In genomic region chr9:130831077-130831476, GRCh38 we compare ENCODE assay signal across 27 cellular contexts. TPM values are rescaled to one million over a fixed set of nuclear protein-coding genes. Genes with fewer than 3 reads are reported as not detected.
A peak's percentile ranks its signal among the peaks of the same experiment; 100 is the strongest.
DNase-seq lines count a peak whose midpoint lies in the region; ATAC-seq, FAIRE-seq and TF ChIP-seq lines count a peak whose summit lies in the region.
"Had no signal": no experiment of that assay in that cellular context is flagged by ENCODE, and none has a peak within 500 bp of the region (broad histone marks: within the 10 kb centered on the region; RNA-seq: fewer than 3 reads in every experiment).

No MANE protein-coding gene starts in this region.

- POLR2A ChIA-PET in activated CD8-positive, alpha-beta T cell treated with anti-CD3 and anti-CD28 coated beads, Interleukin-2, amount 10 ng/mL, durations not matched to agents 7 days and 5 days (lab: Charles Lee), result no interaction called here

- intact Hi-C loops in CD14-positive monocyte (cut with micrococcal nuclease), result no loop called here

- H3K9me3 ChIP-seq in WERI-Rb-1 (ENCODE audit: severe bottlenecking) (peaks cover 11% of the 10 kb centered on the region), endodermal cell (ENCODE audit: control insufficient read depth, low read length) (peaks cover 12% of the 10 kb centered on the region)

- H3K36me3 ChIP-seq in WERI-Rb-1 (peaks cover 5% of the 10 kb centered on the region; the same call in 1 of the 2 replicates), endodermal cell (ENCODE audit: control insufficient read depth, insufficient read depth, low read length) (no peaks in the 10 kb centered on the region)

- CTCF ChIA-PET in activated CD8-positive, alpha-beta T cell treated with anti-CD3 and anti-CD28 coated beads, Interleukin-2, amount 10 ng/mL, durations not matched to agents 7 days and 5 days (lab: Charles Lee), result interaction anchor here (1.1 kb wide), 1 partner anchor 58 kb away, joined by 3 read pairs; no protein-coding TSS in a partner anchor

- no peak for TF ChIP-seq CTCF in WERI-Rb-1 (IDR thresholded peaks at IDR 0.05; ENCODE audit: low read depth, low read length)
- no peak for TF ChIP-seq CTCF in nephron (IDR thresholded peaks at IDR 0.05; ENCODE audit: unreplicated experiment in 3 of 3)
- TF ChIP-seq CTCF in CD14-positive monocyte (IDR thresholded peaks at IDR 0.05), result no peak
- no peak for TF ChIP-seq CTCF in endodermal cell (conservative IDR thresholded peaks at IDR 0.05)

- H3K4me3 ChIP-seq in WERI-Rb-1 (ENCODE audit: low read depth, low read length) (no peak overlapping the region), endodermal cell (ENCODE audit: low read length) (no peak overlapping the region)
- H3K4me3 ChIP-seq: A549; BLaER1 treated with 17β-estradiol and CSF1 and Interleukin-3, amounts not matched to agents 10 nM and 100 nM; GM12878 had no signal

- no peak for ATAC-seq in central memory CD8-positive, alpha-beta T cell (replicated peaks; ENCODE audit: extremely low read depth, poor library complexity, severe bottlenecking)
- no peak for ATAC-seq in activated CD8-positive, alpha-beta T cell treated with anti-CD3 and anti-CD28 coated beads, Interleukin-2, amount 10 ng/mL, durations not matched to agents 7 days and 5 days
- ATAC-seq: A549, GM12878 had no signal

- no peak for FAIRE-seq in GM12892 (lab: Jason Lieb, UNC)
- FAIRE-seq: A549, GM12878, GM19239 had no signal

- no peak for DNase-seq in WERI-Rb-1
- DNase-seq in central memory CD8-positive, alpha-beta T cell (ENCODE audit: low spot score in 2 of 2), result no peak
- no peak for DNase-seq in immature natural killer cell
- no peak for DNase-seq in CD14-positive monocyte (ENCODE audit: low spot score)
- DNase-seq in GM12892 (ENCODE audit: insufficient read length), result no peak
- DNase-seq in activated CD8-positive, alpha-beta T cell treated with anti-CD3 and anti-CD28 coated beads, Interleukin-2, amount 10 ng/mL, durations not matched to agents 7 days and 5 days, result no peak
- DNase-seq in endodermal cell, result no peak
- DNase-seq: AML-193; CD4-positive, alpha-beta memory T cell; CD4-positive, CD25-positive, alpha-beta regulatory T cell; CD8-positive, alpha-beta memory T cell; COR-L47; DMS 273 treated with DMSO at 0.1 percent for 48 hours; DMS153; DMS53; DMS79; DND-41; EL; GDM1 had no signal

- no peak overlapping the region for H3K9ac ChIP-seq in endodermal cell (ENCODE audit: extremely low read depth, low read length, poor library complexity, severe bottlenecking)
- H3K9ac ChIP-seq: BLaER1 treated with 17β-estradiol and CSF1 and Interleukin-3, amounts not matched to agents 10 nM and 100 nM had no signal

- peaks cover 31% of the 10 kb centered on the region for H3K4me1 Mint-ChIP-seq in central memory CD8-positive, alpha-beta T cell
- H3K4me1 Mint-ChIP-seq in immature natural killer cell, result peaks cover 18 to 34% of the 10 kb centered on the region in 2 donors
- H3K4me1 Mint-ChIP-seq in nephron, result peaks cover 65% of the 10 kb centered on the region
- peaks cover 21% of the 10 kb centered on the region for H3K4me1 Mint-ChIP-seq in CD14-positive monocyte
- H3K4me1 Mint-ChIP-seq in activated CD8-positive, alpha-beta T cell treated with anti-CD3 and anti-CD28 coated beads, Interleukin-2, amount 10 ng/mL, durations not matched to agents 7 days and 5 days (ENCODE audit: low read depth), result peaks cover 12% of the 10 kb centered on the region
- peaks cover 17% of the 10 kb centered on the region for H3K4me1 Mint-ChIP-seq in endodermal cell

- H3K27ac Mint-ChIP-seq in central memory CD8-positive, alpha-beta T cell (ENCODE audit: low read depth), result peak overlapping the region; percentile 78
- peak overlapping the region in 4 of 6 donors; percentile 46 to 78 (median 63) for H3K27ac Mint-ChIP-seq in immature natural killer cell
- H3K27ac Mint-ChIP-seq in nephron, result peak overlapping the region in 2 of 3 experiments; percentile 51 to 85
- H3K27ac Mint-ChIP-seq in CD14-positive monocyte, result no peak overlapping the region
- no peak overlapping the region for H3K27ac Mint-ChIP-seq in activated CD8-positive, alpha-beta T cell treated with anti-CD3 and anti-CD28 coated beads, Interleukin-2, amount 10 ng/mL, durations not matched to agents 7 days and 5 days
- no peak overlapping the region for H3K27ac Mint-ChIP-seq in endodermal cell
- H3K27ac Mint-ChIP-seq: B cell had no signal

- no peaks in the 10 kb centered on the region for H3K27me3 ChIP-seq in WERI-Rb-1 (ENCODE audit: insufficient read depth, low read depth, severe bottlenecking)
- no peaks in the 10 kb centered on the region for H3K27me3 ChIP-seq in endodermal cell (ENCODE audit: control insufficient read depth, insufficient read depth, low read length, poor library complexity, severe bottlenecking)
- H3K27me3 ChIP-seq: BLaER1 treated with 17β-estradiol and CSF1 and Interleukin-3, amounts not matched to agents 10 nM and 100 nM had no signal

- H3K9me3 Mint-ChIP-seq in central memory CD8-positive, alpha-beta T cell, result peaks cover 8% of the 10 kb centered on the region
- peaks cover 0 to 6% (median 2%) of the 10 kb centered on the region in 6 donors for H3K9me3 Mint-ChIP-seq in immature natural killer cell
- H3K9me3 Mint-ChIP-seq in nephron, result peaks cover 8% of the 10 kb centered on the region
- peaks cover 0 to 11% (median 9%) of the 10 kb centered on the region in 7 donors for H3K9me3 Mint-ChIP-seq in CD14-positive monocyte
- peaks cover 9% of the 10 kb centered on the region for H3K9me3 Mint-ChIP-seq in activated CD8-positive, alpha-beta T cell treated with anti-CD3 and anti-CD28 coated beads, Interleukin-2, amount 10 ng/mL, durations not matched to agents 7 days and 5 days (ENCODE audit: insufficient read depth)
- H3K9me3 Mint-ChIP-seq in endodermal cell, result peaks cover 14% of the 10 kb centered on the region

- peaks cover 14% of the 10 kb centered on the region for H3K36me3 Mint-ChIP-seq in central memory CD8-positive, alpha-beta T cell (ENCODE audit: insufficient read depth)
- H3K36me3 Mint-ChIP-seq in immature natural killer cell, result peaks cover 0 to 11% (median 8%) of the 10 kb centered on the region in 3 donors
- H3K36me3 Mint-ChIP-seq in nephron (ENCODE audit: low read depth), result peaks cover 10% of the 10 kb centered on the region
- H3K36me3 Mint-ChIP-seq in CD14-positive monocyte, result peaks cover 5% of the 10 kb centered on the region in 2 donors
- peaks cover 10% of the 10 kb centered on the region for H3K36me3 Mint-ChIP-seq in activated CD8-positive, alpha-beta T cell treated with anti-CD3 and anti-CD28 coated beads, Interleukin-2, amount 10 ng/mL, durations not matched to agents 7 days and 5 days (ENCODE audit: low read depth)
- H3K36me3 Mint-ChIP-seq in endodermal cell (ENCODE audit: low read depth), result peaks cover 7% of the 10 kb centered on the region

- H3K27ac ChIP-seq in WERI-Rb-1 (0 out of 2 replicates have a peak overlapping the region, but pooled peaks have one; percentile 49), endodermal cell (ENCODE audit: low read depth, low read length) (no peak overlapping the region)
- H3K27ac ChIP-seq: 22Rv1; A549; BLaER1 treated with 17β-estradiol and CSF1 and Interleukin-3, amounts not matched to agents 10 nM and 100 nM; C4-2B had no signal

- no peak for TF ChIP-seq POLR2A in GM12892 (IDR thresholded peaks at IDR 0.05; ENCODE audit: low read depth, low read length)

- H3K27me3 Mint-ChIP-seq in central memory CD8-positive, alpha-beta T cell, result no peaks in the 10 kb centered on the region
- H3K27me3 Mint-ChIP-seq in immature natural killer cell (ENCODE audit: low read depth in 3 of 3), result peaks cover 9 to 15% (median 12%) of the 10 kb centered on the region in 3 donors
- no peaks in the 10 kb centered on the region for H3K27me3 Mint-ChIP-seq in nephron (ENCODE audit: low read depth)
- peaks cover 0 to 3% (median 3%) of the 10 kb centered on the region in 3 donors for H3K27me3 Mint-ChIP-seq in CD14-positive monocyte (ENCODE audit: low read depth in 3 of 3)
- peaks cover 3% of the 10 kb centered on the region for H3K27me3 Mint-ChIP-seq in activated CD8-positive, alpha-beta T cell treated with anti-CD3 and anti-CD28 coated beads, Interleukin-2, amount 10 ng/mL, durations not matched to agents 7 days and 5 days (ENCODE audit: low read depth)
- H3K27me3 Mint-ChIP-seq in endodermal cell (ENCODE audit: insufficient read depth), result no peaks in the 10 kb centered on the region
- H3K27me3 Mint-ChIP-seq: B cell; CD4-positive, alpha-beta memory T cell had no signal

- H3K4me1 ChIP-seq in endodermal cell (ENCODE audit: control insufficient read depth, insufficient read depth, low read length), result no peaks in the 10 kb centered on the region

- H3K4me3 Mint-ChIP-seq in central memory CD8-positive, alpha-beta T cell, result no peak overlapping the region
- H3K4me3 Mint-ChIP-seq in immature natural killer cell (no peak overlapping the region), nephron (no peak overlapping the region), CD14-positive monocyte (no peak overlapping the region), endodermal cell (no peak overlapping the region)
- H3K4me3 Mint-ChIP-seq in activated CD8-positive, alpha-beta T cell treated with anti-CD3 and anti-CD28 coated beads, Interleukin-2, amount 10 ng/mL, durations not matched to agents 7 days and 5 days, result no peak overlapping the region
- H3K4me3 Mint-ChIP-seq: B cell; CD4-positive, alpha-beta memory T cell; CD4-positive, CD25-positive, alpha-beta regulatory T cell; CD8-positive, alpha-beta memory T cell had no signal

RNA-seq across cellular contexts. Expression of gene ABL1, which starts 4.0 kb away (rescaled TPM):
- 10 to 100 TPM in 1 of 3 donors, 1 to 10 TPM in 1, under 1 TPM in 1; 0.25 to 19.2 (median 5.0) TPM for polyA plus RNA-seq in immature natural killer cell
- 1 to 10 TPM; 4.5 to 8.0 TPM for polyA plus RNA-seq in CD14-positive monocyte
- polyA plus RNA-seq in GM12892 (2012; ENCODE audit: missing spikeins), result 14.7 TPM
- 10 to 100 TPM; 31.7 to 34.1 TPM for total RNA-seq in activated CD8-positive, alpha-beta T cell treated with anti-CD3 and anti-CD28 coated beads, Interleukin-2, amount 10 ng/mL, durations not matched to agents 7 days and 5 days
- 10 to 100 TPM; 78.8 to 94.1 TPM for total RNA-seq in endodermal cell
- 62.3 TPM for polyA plus RNA-seq in endodermal cell (2013, experiment 1 of 2)
- polyA plus RNA-seq in endodermal cell (2013, experiment 2 of 2), result 60.4 TPM

Comparison
In these comparisons a context has a peak if more than half of its experiments do, and no peak if none do; other contexts are left out.
1. H3K27ac Mint-ChIP-seq: peak in central memory CD8-positive, alpha-beta T cell (single experiment), immature natural killer cell (4 of 6) and nephron (2 of 3); none in CD14-positive monocyte (0 of 7), activated CD8-positive, alpha-beta T cell treated with anti-CD3 and anti-CD28 coated beads, Interleukin-2, amount 10 ng/mL, durations not matched to agents 7 days and 5 days (single experiment) and endodermal cell (single experiment).